ENCODE assay signal across 9 cellular contexts in the genomic region with DNA sequence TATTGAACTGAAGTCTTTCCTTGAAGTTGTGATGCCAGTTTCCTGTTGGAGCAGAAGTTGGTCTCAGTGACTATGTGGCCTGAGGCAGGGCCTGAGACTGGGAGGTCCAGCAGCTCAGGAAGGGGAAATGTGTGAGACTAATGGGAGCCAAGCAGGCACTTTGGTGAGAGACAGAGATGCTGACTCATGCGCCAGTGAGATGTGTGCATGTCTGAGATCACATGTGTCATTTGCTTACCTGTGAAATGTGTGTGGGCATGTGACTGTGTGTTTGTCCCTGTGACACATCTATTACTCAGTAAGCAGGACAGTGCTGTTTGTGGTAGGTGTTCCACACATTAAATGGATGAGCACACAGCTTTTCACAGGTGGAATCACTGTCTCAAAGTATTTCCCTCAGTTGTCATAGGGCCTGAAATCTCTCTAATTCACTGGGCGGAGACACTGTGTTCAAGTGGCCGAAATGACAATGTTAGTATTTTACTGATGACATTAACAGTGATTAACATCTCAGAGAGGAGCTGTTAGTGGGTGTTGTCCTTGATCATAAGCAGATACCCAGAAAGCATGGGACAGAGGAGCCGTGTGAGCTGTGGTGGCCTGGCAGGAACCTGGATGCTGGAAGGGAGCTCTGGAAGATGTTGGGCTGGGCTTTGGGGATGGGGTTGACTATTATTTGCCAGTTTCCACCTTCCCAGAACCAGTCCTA. TPM values are rescaled to one million over a fixed set of nuclear protein-coding genes. Genes with fewer than 3 reads are reported as not detected.
DNase-seq lines count a peak whose midpoint lies in the region; ATAC-seq and TF ChIP-seq lines count a peak whose summit lies in the region.
"Had no signal": no experiment of that assay in that cellular context is flagged by ENCODE, and none has a peak within 500 bp of the region (broad histone marks: within the 10 kb centered on the region; RNA-seq: fewer than 3 reads in every experiment).

No MANE protein-coding gene starts in this region.

- peak overlapping the region; percentile 65 for H3K27ac Mint-ChIP-seq in activated CD4-positive, alpha-beta T cell treated with anti-CD3 and anti-CD28 coated beads for 36 hours

- peaks cover 18% of the 10 kb centered on the region for H3K36me3 Mint-ChIP-seq in activated CD4-positive, alpha-beta T cell treated with anti-CD3 and anti-CD28 coated beads for 36 hours (ENCODE audit: low read depth)

- 64% methylated on average over 4 of the region's 4 CpGs for WGBS in SK-N-SH (ENCODE audit: low lambda C conversion rate)

- H3K36me3 ChIP-seq in SK-N-SH (replicated peaks in 1 of 2; ENCODE audit: control insufficient read depth in 1 of 2, insufficient read depth in 2 of 2, low read length in 1 of 2): peaks cover 0 to 20% of the 10 kb centered on the region in 2 experiments

- H3K9ac ChIP-seq in SK-N-SH: no peak overlapping the region

- H3K4me3 ChIP-seq in SK-N-SH (ENCODE audit: low read depth in 2 of 2, low read length in 1 of 2): no peak overlapping the region
- no peak overlapping the region for H3K4me3 ChIP-seq in fibroblast of pulmonary artery (replicated peaks; ENCODE audit: low read depth, low read length)

- no peak for TF ChIP-seq EP300 in SK-N-SH (IDR thresholded peaks at IDR 0.05; ENCODE audit: borderline replicate concordance in 1 of 2, low read depth in 1 of 2, low read length in 1 of 2)

- CTCF ChIA-PET in activated CD4-positive, alpha-beta T cell treated with anti-CD3 and anti-CD28 coated beads for 36 hours (lab: Charles Lee): interaction anchor here (0.6 to 1.4 kb wide), 7 partner anchors 8 to 149 kb away, joined by 3 to 6 read pairs (median 3); partner anchors contain the start of gene HINT2
- CTCF ChIA-PET in SK-N-SH (lab: Yijun Ruan, JAX): interaction anchor here (0.7 to 2.1 kb wide), 9 partner anchors 9 to 271 kb away, joined by 3 to 21 read pairs (median 3); no protein-coding TSS in a partner anchor

- no peaks in the 10 kb centered on the region for H3K27me3 Mint-ChIP-seq in activated CD4-positive, alpha-beta T cell treated with anti-CD3 and anti-CD28 coated beads for 36 hours

- no peaks in the 10 kb centered on the region for H3K9me3 Mint-ChIP-seq in activated CD4-positive, alpha-beta T cell treated with anti-CD3 and anti-CD28 coated beads for 36 hours (ENCODE audit: low read depth)

- no peak for TF ChIP-seq CTCF in SK-N-SH (IDR thresholded peaks at IDR 0.05)
- no peak for TF ChIP-seq CTCF in fibroblast of pulmonary artery (IDR thresholded peaks at IDR 0.05; ENCODE audit: low read length, missing control alignments)

- POLR2A ChIA-PET in activated CD4-positive, alpha-beta T cell treated with anti-CD3 and anti-CD28 coated beads for 36 hours (lab: Charles Lee): interaction anchor here (0.9 kb wide), 2 partner anchors 15 to 49 kb away, joined by 3 read pairs; no protein-coding TSS in a partner anchor
- POLR2A ChIA-PET in SK-N-SH (lab: Yijun Ruan, JAX): no interaction called here

- no peak overlapping the region for H2AFZ ChIP-seq in SK-N-SH (ENCODE audit: low read depth)

- no peak for TF ChIP-seq RAD21 in SK-N-SH (IDR thresholded peaks at IDR 0.05; ENCODE audit: low read length)

- peak overlapping the region in 1 of 2 experiments; percentile 47; a peak in 3 of 4 replicates for H3K27ac ChIP-seq in SK-N-SH (ENCODE audit: low read depth in 2 of 2, low read length in 1 of 2)

- ATAC-seq in activated CD4-positive, alpha-beta T cell treated with anti-CD3 and anti-CD28 coated beads for 36 hours: peak; percentile 99
- ATAC-seq in HG03139 (IDR thresholded peaks at IDR 0.05; ENCODE audit: unreplicated experiment): no peak
- ATAC-seq in HG03571 (IDR thresholded peaks at IDR 0.05; ENCODE audit: unreplicated experiment): no peak

- no peaks in the 10 kb centered on the region for H3K79me2 ChIP-seq in SK-N-SH (ENCODE audit: insufficient read depth)

- H3F3A ChIP-seq in SK-N-SH (replicated peaks; ENCODE audit: insufficient read depth): peaks cover 13% of the 10 kb centered on the region

- no peaks in the 10 kb centered on the region for H3K9me2 ChIP-seq in SK-N-SH

- intact Hi-C loops in activated CD4-positive, alpha-beta T cell treated with anti-CD3 and anti-CD28 coated beads for 36 hours (cut with DNase I, micrococcal nuclease): no loop called here

- H3K4me1 ChIP-seq in SK-N-SH (ENCODE audit: control insufficient read depth in 1 of 2, insufficient read depth in 2 of 2, low read depth in 1 of 2, low read length in 1 of 2): peaks cover 0 to 10% of the 10 kb centered on the region in 2 experiments; a peak in 2 of 4 replicates

- peaks cover 25% of the 10 kb centered on the region for H3K4me1 Mint-ChIP-seq in activated CD4-positive, alpha-beta T cell treated with anti-CD3 and anti-CD28 coated beads for 36 hours

- H4K20me1 ChIP-seq in SK-N-SH (ENCODE audit: insufficient read depth): no peaks in the 10 kb centered on the region

- H3K9me3 ChIP-seq in SK-N-SH: no peaks in the 10 kb centered on the region

- DNase-seq in activated CD4-positive, alpha-beta T cell treated with anti-CD3 and anti-CD28 coated beads for 36 hours: peak; percentile 73
- DNase-seq in activated CD4-positive, alpha-beta T cell treated with anti-CD3 and anti-CD28 coated beads, Interleukin-2, amount 50 U/mL, for 1 hour: no peak
- DNase-seq in SK-N-SH: peak; percentile 40
- peak; percentile 29 for DNase-seq in fibroblast of pulmonary artery (ENCODE audit: low read depth)
- DNase-seq in stimulated activated CD8-positive, alpha-beta memory T cell treated with anti-CD3 and anti-CD28 coated beads, Interleukin-15, amount 100 ng/mL, for 48 hours (ENCODE audit: low read depth in 2 of 2): peak; percentile 27 to 40
- no peak for DNase-seq in globus pallidus (ENCODE audit: low spot score)

- no peak overlapping the region for H3K4me3 Mint-ChIP-seq in activated CD4-positive, alpha-beta T cell treated with anti-CD3 and anti-CD28 coated beads for 36 hours

- H3K4me2 ChIP-seq in SK-N-SH: no peak overlapping the region

- H3K27me3 ChIP-seq in SK-N-SH (ENCODE audit: insufficient read depth): no peaks in the 10 kb centered on the region

TF ChIP-seq in SK-N-SH, 30 proteins besides CTCF, POLR2A, EP300 and RAD21:
- TF ChIP-seq RCOR1 (IDR thresholded peaks at IDR 0.05; ENCODE audit: low read length) (no peak), GATA2 (CRISPR knock-in tag; IDR thresholded peaks at IDR 0.05) (peak; percentile 8; the same call in 1 of the 2 replicates), GABPA (IDR thresholded peaks at IDR 0.05; ENCODE audit: low read depth) (no peak), USF1 (IDR thresholded peaks at IDR 0.05; ENCODE audit: borderline replicate concordance, low read depth) (no peak; the same call in 1 of the 2 replicates)

RNA-seq across cellular contexts. Expression of gene NPR2, which starts 7.4 kb away (rescaled TPM):
- total RNA-seq in activated CD4-positive, alpha-beta T cell treated with anti-CD3 and anti-CD28 coated beads for 36 hours: 10 to 100 TPM in 1 of 2 experiments, 1 to 10 TPM in 1; 9.3 to 10.5 TPM
- polyA plus RNA-seq in SK-N-SH (2012; rRNA removed): 12.8 and 13.5 TPM in 2 replicates
- 5.2 and 5.3 TPM in 2 replicates for polyA plus RNA-seq in SK-N-SH (2012; cell fraction: cytosol; rRNA removed)
- 87.1 and 97.9 TPM in 2 replicates for polyA plus RNA-seq in SK-N-SH (2012; cell fraction: nucleus; rRNA removed)

RNA-seq across cellular contexts. Expression of gene SPAG8, which starts 13.2 kb away (rescaled TPM):
- total RNA-seq in activated CD4-positive, alpha-beta T cell treated with anti-CD3 and anti-CD28 coated beads for 36 hours: 1 to 10 TPM in 1 of 2 experiments, under 1 TPM in 1; 0.85 to 1.7 TPM
- polyA plus RNA-seq in SK-N-SH (2012; rRNA removed): 1.5 and 2.8 TPM in 2 replicates
- polyA plus RNA-seq in SK-N-SH (2012; cell fraction: cytosol; rRNA removed): 0.56 and 0.58 TPM in 2 replicates
- 12.7 and 13.2 TPM in 2 replicates for polyA plus RNA-seq in SK-N-SH (2012; cell fraction: nucleus; rRNA removed)

RNA-seq across cellular contexts. Expression of gene HINT2, which starts 16.0 kb away (rescaled TPM):
- total RNA-seq in activated CD4-positive, alpha-beta T cell treated with anti-CD3 and anti-CD28 coated beads for 36 hours: 10 to 100 TPM; 47.4 to 61.1 TPM
- polyA plus RNA-seq in SK-N-SH (2012; rRNA removed): 39.9 and 57.2 TPM in 2 replicates
- polyA plus RNA-seq in SK-N-SH (2012; cell fraction: cytosol; rRNA removed): 35.2 and 41.2 TPM in 2 replicates
- polyA plus RNA-seq in SK-N-SH (2012; cell fraction: nucleus; rRNA removed): 27.9 and 45.0 TPM in 2 replicates

RNA-seq across cellular contexts. Expression of gene FAM221B, which starts 29.7 kb away (rescaled TPM):
- total RNA-seq in activated CD4-positive, alpha-beta T cell treated with anti-CD3 and anti-CD28 coated beads for 36 hours: not detected
- not detected in 2 replicates for polyA plus RNA-seq in SK-N-SH (2012; rRNA removed)
- not detected in 2 replicates for polyA plus RNA-seq in SK-N-SH (2012; cell fraction: cytosol; rRNA removed)
- not detected in 2 replicates for polyA plus RNA-seq in SK-N-SH (2012; cell fraction: nucleus; rRNA removed)
- total RNA-seq: lower leg skin had no signal

RNA-seq across cellular contexts. Expression of gene TMEM8B, which starts 30.2 kb away (rescaled TPM):
- 1 to 10 TPM; 5.8 to 6.9 TPM for total RNA-seq in activated CD4-positive, alpha-beta T cell treated with anti-CD3 and anti-CD28 coated beads for 36 hours
- polyA plus RNA-seq in SK-N-SH (2012; rRNA removed): 5.3 and 5.8 TPM in 2 replicates
- polyA plus RNA-seq in SK-N-SH (2012; cell fraction: cytosol; rRNA removed): 3.3 and 4.5 TPM in 2 replicates
- polyA plus RNA-seq in SK-N-SH (2012; cell fraction: nucleus; rRNA removed): 22.3 and 32.3 TPM in 2 replicates

Comparison
In these comparisons a context has a peak if more than half of its experiments do, and no peak if none do; other contexts are left out.
1. DNase-seq: peak in activated CD4-positive, alpha-beta T cell treated with anti-CD3 and anti-CD28 coated beads for 36 hours (single experiment), SK-N-SH (single experiment), fibroblast of pulmonary artery (single experiment) and stimulated activated CD8-positive, alpha-beta memory T cell treated with anti-CD3 and anti-CD28 coated beads, Interleukin-15, amount 100 ng/mL, for 48 hours (2 of 2); none in activated CD4-positive, alpha-beta T cell treated with anti-CD3 and anti-CD28 coated beads, Interleukin-2, amount 50 U/mL, for 1 hour (single experiment) and globus pallidus (single experiment).